Comparison of ENCODE assay signal across 19 cellular contexts in the genomic region with DNA sequence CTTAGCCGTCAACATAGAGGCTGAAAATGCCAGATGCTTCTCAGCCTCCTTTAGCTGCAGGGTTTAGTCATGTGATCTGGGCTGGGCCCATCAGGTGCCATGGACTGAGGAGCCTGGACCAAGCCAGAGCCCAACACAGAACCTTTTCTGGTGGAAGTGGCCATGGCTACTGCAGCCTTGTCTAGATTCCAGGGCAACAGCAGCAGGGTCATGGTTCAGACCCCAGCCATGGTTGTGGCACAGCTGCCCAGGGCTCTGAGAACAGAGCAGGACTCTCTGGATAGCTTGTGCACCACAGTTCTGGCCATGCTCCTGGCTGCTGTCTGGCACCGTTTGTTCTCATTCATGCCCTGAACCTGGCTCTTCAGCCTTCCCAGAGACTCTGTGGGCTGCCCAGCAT. TPM values are rescaled to one million over a fixed set of nuclear protein-coding genes. Genes with fewer than 3 reads are reported as not detected.
DNase-seq lines count a peak whose midpoint lies in the region; ATAC-seq, FAIRE-seq and TF ChIP-seq lines count a peak whose summit lies in the region.
"Had no signal": no experiment of that assay in that cellular context is flagged by ENCODE, and none has a peak within 500 bp of the region (broad histone marks: within the 10 kb centered on the region; RNA-seq: fewer than 3 reads in every experiment).

No MANE protein-coding gene starts in this region.

- FAIRE-seq in HTR-8/SVneo (lab: Jason Lieb, UNC) (peak; percentile 66), D721Med (lab: Jason Lieb, UNC) (no peak)
- FAIRE-seq: GM12892, GM18507 had no signal

- H3K4me2 ChIP-seq in neural progenitor cell, result no peak overlapping the region
- H3K4me2 ChIP-seq: BLaER1 had no signal

- H3K27me3 ChIP-seq in neural progenitor cell, result no peaks in the 10 kb centered on the region
- H3K27me3 ChIP-seq: BLaER1 had no signal

- H3K27me3 Mint-ChIP-seq in WTC11 (ENCODE audit: low read depth) (no peaks in the 10 kb centered on the region; the same call in 1 of the 2 replicates), neural progenitor cell (ENCODE audit: insufficient read depth, low read depth) (peaks cover 2% of the 10 kb centered on the region)

- TF ChIP-seq CTCF in WTC11 (IDR thresholded peaks at IDR 0.05) (no peak), neural progenitor cell (IDR thresholded peaks at IDR 0.05) (no peak), D721Med (IDR thresholded peaks at IDR 0.05; ENCODE audit: insufficient read depth, missing control alignments) (no peak)

- no peaks in the 10 kb centered on the region for H3K36me3 ChIP-seq in neural progenitor cell
- H3K36me3 ChIP-seq: HAP-1 had no signal

- H3K27ac Mint-ChIP-seq in WTC11 (no peak overlapping the region), neural progenitor cell (no peak overlapping the region)
- H3K27ac Mint-ChIP-seq: CD8-positive, alpha-beta T cell had no signal

- no peaks in the 10 kb centered on the region for H4K20me1 ChIP-seq in neural progenitor cell (ENCODE audit: low read depth)
- H4K20me1 ChIP-seq: BLaER1 had no signal

- H3K4me1 Mint-ChIP-seq in WTC11, result no peaks in the 10 kb centered on the region
- peaks cover 6% of the 10 kb centered on the region for H3K4me1 Mint-ChIP-seq in neural progenitor cell
- H3K4me1 Mint-ChIP-seq: CD14-positive monocyte had no signal

- no peak overlapping the region for H3K9ac ChIP-seq in neural progenitor cell
- H3K9ac ChIP-seq: BLaER1 had no signal

- POLR2A ChIA-PET in WTC11 (lab: Charles Lee), result no interaction called here

- no peaks in the 10 kb centered on the region for H3F3A ChIP-seq in neural progenitor cell (ENCODE audit: low read depth)

- H3K9me3 ChIP-seq in neural progenitor cell (ENCODE audit: low read depth), result no peaks in the 10 kb centered on the region
- H3K9me3 ChIP-seq: BLaER1, HAP-1 had no signal

- H3K9me3 Mint-ChIP-seq in WTC11 (no peaks in the 10 kb centered on the region), neural progenitor cell (no peaks in the 10 kb centered on the region)
- H3K9me3 Mint-ChIP-seq: CD14-positive monocyte; CD8-positive, alpha-beta T cell had no signal

- peak overlapping the region; percentile 5 for H2AFZ ChIP-seq in neural progenitor cell (replicated peaks)

- DNase-seq in NCI-H82 (lab: John Stamatoyannopoulos, UW) (peak; percentile 45), NCI-H82 treated with DMSO at 0.1 percent for 48 hours (lab: John Stamatoyannopoulos, UW; ENCODE audit: unreplicated experiment) (no peak), HTR-8/SVneo (ENCODE audit: insufficient read length, low spot score) (no peak), WTC11 (ENCODE audit: low spot score) (no peak), neural progenitor cell (ENCODE audit: low spot score) (no peak), D721Med (ENCODE audit: insufficient read length, low spot score) (no peak), NCI-H446 treated with DMSO at 0.1 percent for 48 hours (lab: John Stamatoyannopoulos, UW) (no peak)
- DNase-seq: 8988T; Calu3; CD8-positive, alpha-beta T cell; DMS153; DMS79; GDM1 had no signal

- no peak overlapping the region for H3K4me3 ChIP-seq in neural progenitor cell
- H3K4me3 ChIP-seq: BLaER1, HAP-1 had no signal

- ATAC-seq in WTC11, result no peak
- ATAC-seq in activated CD4-positive, CD25-positive, alpha-beta regulatory T cell treated with anti-CD3 and anti-CD28 coated beads, Interleukin-2, amount 50 U/mL, for 24 hours, result no peak
- ATAC-seq: CD8-positive, alpha-beta T cell had no signal

- H3K27ac ChIP-seq in neural progenitor cell, result no peak overlapping the region
- H3K27ac ChIP-seq: BLaER1 had no signal

- H3K4me3 Mint-ChIP-seq in WTC11 (no peak overlapping the region), neural progenitor cell (no peak overlapping the region)
- H3K4me3 Mint-ChIP-seq: CD14-positive monocyte; CD8-positive, alpha-beta T cell had no signal

- CTCF ChIA-PET in WTC11 (lab: Charles Lee), result interaction anchor here (2.3 kb wide), 1 partner anchor 76 kb away, joined by 9 read pairs; no protein-coding TSS in a partner anchor

- H3K79me2 ChIP-seq in neural progenitor cell (ENCODE audit: low read depth), result no peaks in the 10 kb centered on the region

- no peaks in the 10 kb centered on the region for H3K4me1 ChIP-seq in neural progenitor cell
- H3K4me1 ChIP-seq: BLaER1, HAP-1 had no signal

- H3K36me3 Mint-ChIP-seq in WTC11, result no peaks in the 10 kb centered on the region
- H3K36me3 Mint-ChIP-seq in neural progenitor cell, result no peaks in the 10 kb centered on the region
- H3K36me3 Mint-ChIP-seq: CD14-positive monocyte; CD8-positive, alpha-beta T cell had no signal

TF ChIP-seq in WTC11, 78 proteins besides CTCF, POLR2A, EP300 and RAD21:
- TF ChIP-seq GRHL2 (CRISPR knock-in tag; IDR thresholded peaks at IDR 0.05; ENCODE audit: insufficient replicate concordance, severe bottlenecking), result no peak
- TF ChIP-seq USF2 (CRISPR knock-in tag; IDR thresholded peaks at IDR 0.05), result peak; percentile 22; the same call in 1 of the 2 replicates

RNA-seq across cellular contexts. Expression of gene PTGR2, which starts 47.0 kb away (rescaled TPM):
- 20.7 to 23.6 TPM (median 22.1 TPM) in 3 replicates for total RNA-seq in WTC11 (2021)
- total RNA-seq in neural progenitor cell (ENCODE audit: low replicate concordance), result 18.8 and 87.2 TPM in 2 replicates
